23 cellular contexts compared by ENCODE assay signal in the genomic region with DNA sequence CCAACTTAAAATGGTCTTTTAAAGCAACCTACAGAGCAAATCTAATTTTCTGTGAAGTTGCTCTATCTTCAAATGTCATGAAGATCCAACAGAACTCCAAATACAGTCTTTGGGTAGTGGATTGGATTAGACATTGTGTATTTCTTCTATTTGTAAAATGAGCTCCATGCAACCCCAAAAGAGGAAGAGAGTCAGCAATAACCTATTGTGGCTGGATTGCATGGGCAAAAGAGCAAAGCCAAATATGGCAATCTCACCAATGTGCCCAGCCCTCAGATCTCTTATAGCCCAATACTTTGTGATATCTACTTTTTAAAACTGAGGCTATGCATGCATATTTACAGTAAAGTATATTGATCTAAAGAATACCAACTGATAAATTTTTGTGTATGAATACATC.
"Had no signal": no experiment of that assay in that cellular context is flagged by ENCODE, and none has a peak within 500 bp of the region (broad histone marks: within the 10 kb centered on the region; RNA-seq: fewer than 3 reads in every experiment).

No MANE protein-coding gene starts in this region.

- H3K36me3 ChIP-seq: gastroesophageal sphincter, left ventricle myocardium inferior, neural progenitor cell, spleen, tibial nerve had no signal

- H3K4me1 ChIP-seq: gastroesophageal sphincter, left ventricle myocardium inferior, neural progenitor cell, parathyroid adenoma, spleen, tibial nerve had no signal

- DNase-seq: activated CD4-positive, alpha-beta memory T cell treated with anti-CD3 and anti-CD28 coated beads, Interleukin-2, amount 10 ng/mL, durations not matched to agents 7 days and 5 days; activated CD4-positive, alpha-beta T cell treated with anti-CD3 and anti-CD28 coated beads for 1 hour; activated CD4-positive, alpha-beta T cell treated with anti-CD3 and anti-CD28 coated beads, Interleukin-2, amount 10 ng/mL, durations not matched to agents 7 days and 5 days; activated CD8-positive, alpha-beta memory T cell treated with anti-CD3 and anti-CD28 coated beads, Interleukin-2, amount 50 U/mL, for 48 hours; activated gamma-delta T cell treated with Interleukin-2 at 50 U/mL for 16 hours; activated naive CD4-positive, alpha-beta T cell treated with anti-CD3 and anti-CD28 coated beads, Interleukin-2, amount 50 U/mL, for 16 hours; activated T-cell treated with anti-CD3 and anti-CD28 coated beads, Interleukin-2, amount 50 U/mL, for 24 hours; amniotic stem cell; caudate nucleus; islet precursor cell; left ventricle myocardium inferior; mesendoderm; natural killer cell; occipital lobe; right cardiac atrium; spleen; stimulated activated naive CD4-positive, alpha-beta T cell treated with Interleukin-2 at 50 U/mL for 16 hours had no signal

- H3K4me3 ChIP-seq: gastroesophageal sphincter, hepatocyte, left ventricle myocardium inferior, lung, neural progenitor cell, spleen, tibial nerve had no signal

- H3K27ac ChIP-seq: gastroesophageal sphincter, hepatocyte, left ventricle myocardium inferior, neural progenitor cell, parathyroid adenoma, spleen, tibial nerve had no signal

- H3K27me3 ChIP-seq: gastroesophageal sphincter, hepatocyte, neural progenitor cell, spleen, tibial nerve had no signal
